18 cellular contexts compared by ENCODE assay signal in the genomic region with DNA sequence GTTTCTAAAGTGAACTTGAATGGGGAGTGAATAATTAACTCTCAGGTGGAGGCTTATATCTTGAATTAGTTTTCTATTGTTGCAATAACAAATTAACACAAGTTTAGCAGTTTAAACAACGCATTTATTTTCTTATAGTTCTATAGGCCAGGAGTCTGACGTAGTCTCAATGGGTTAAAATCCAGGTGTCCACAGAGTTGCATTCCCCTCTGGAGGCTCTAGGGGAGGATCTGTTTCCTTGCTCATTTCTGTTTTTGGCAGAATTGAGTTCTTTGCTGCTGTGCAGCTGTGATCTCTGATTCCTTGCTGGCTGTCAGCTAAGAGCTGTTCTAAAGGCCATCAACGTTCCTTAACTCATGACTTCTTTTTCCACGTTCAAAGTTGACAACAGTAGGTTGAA.
"Had no signal": no experiment of that assay in that cellular context is flagged by ENCODE, and none has a peak within 500 bp of the region (broad histone marks: within the 10 kb centered on the region; RNA-seq: fewer than 3 reads in every experiment).

No MANE protein-coding gene starts in this region.

- H3K27ac ChIP-seq: epithelial cell of prostate, vagina had no signal

- H3K4me1 Mint-ChIP-seq: immature natural killer cell, memory B cell had no signal

- H3K36me3 ChIP-seq: vagina had no signal

- H3K27me3 ChIP-seq: vagina had no signal

- ATAC-seq: left cardiac atrium had no signal

- H3K4me3 ChIP-seq: vagina had no signal

- H3K9me3 Mint-ChIP-seq: activated CD4-positive, alpha-beta T cell treated with anti-CD3 and anti-CD28 coated beads, Interleukin-2, amount 10 ng/mL, durations not matched to agents 7 days and 5 days; activated naive CD8-positive, alpha-beta T cell treated with anti-CD3 and anti-CD28 coated beads for 36 hours; brain; central memory CD8-positive, alpha-beta T cell; immature natural killer cell; memory B cell; T-helper 1 cell treated with Interleukin-12 subunit alpha and Interleukin-12 subunit beta and Interleukin-4 antibody, amounts not matched to agents 30 μg/mL and 1 μg/mL, for 36 hours had no signal

- H3K4me3 Mint-ChIP-seq: activated CD4-positive, alpha-beta T cell treated with anti-CD3 and anti-CD28 coated beads, Interleukin-2, amount 10 ng/mL, durations not matched to agents 7 days and 5 days; activated naive CD8-positive, alpha-beta T cell treated with anti-CD3 and anti-CD28 coated beads for 36 hours; brain; central memory CD8-positive, alpha-beta T cell; immature natural killer cell; memory B cell; T-helper 1 cell treated with Interleukin-12 subunit alpha and Interleukin-12 subunit beta and Interleukin-4 antibody, amounts not matched to agents 30 μg/mL and 1 μg/mL, for 36 hours had no signal

- H3K27ac Mint-ChIP-seq: activated CD4-positive, alpha-beta T cell treated with anti-CD3 and anti-CD28 coated beads, Interleukin-2, amount 10 ng/mL, durations not matched to agents 7 days and 5 days; activated naive CD8-positive, alpha-beta T cell treated with anti-CD3 and anti-CD28 coated beads for 36 hours; brain; immature natural killer cell; memory B cell; T-helper 1 cell treated with Interleukin-12 subunit alpha and Interleukin-12 subunit beta and Interleukin-4 antibody, amounts not matched to agents 30 μg/mL and 1 μg/mL, for 36 hours had no signal

- H3K9me3 ChIP-seq: vagina had no signal

- H3K36me3 Mint-ChIP-seq: activated naive CD8-positive, alpha-beta T cell treated with anti-CD3 and anti-CD28 coated beads for 36 hours; brain; immature natural killer cell; memory B cell had no signal

- DNase-seq: activated CD4-positive, alpha-beta T cell treated with anti-CD3 and anti-CD28 coated beads, Interleukin-2, amount 10 ng/mL, durations not matched to agents 7 days and 5 days; activated CD4-positive, CD25-positive, alpha-beta regulatory T cell; activated CD8-positive, alpha-beta memory T cell treated with anti-CD3 and anti-CD28 coated beads, Interleukin-2, amount 50 U/mL, for 48 hours; activated gamma-delta T cell treated with Interleukin-2 at 50 U/mL for 16 hours; activated naive CD8-positive, alpha-beta T cell treated with anti-CD3 and anti-CD28 coated beads for 36 hours; amygdala; effector memory CD4-positive, alpha-beta T cell; foreskin melanocyte; immature natural killer cell; left cardiac atrium; stimulated activated CD4-positive, alpha-beta T cell treated with anti-CD3 and anti-CD28 coated beads, Interleukin-12 subunit alpha, Interleukin-12 subunit beta, amount 100 ng/mL, for 4 hours; stimulated activated CD4-positive, alpha-beta T cell treated with anti-CD3 and anti-CD28 coated beads, Interleukin-2, amount 100 ng/mL, for 24 hours had no signal
